ENCODE assay signal across 6 cellular contexts in genomic region chr16:66936462-66936861, GRCh38. TPM values are rescaled to one million over a fixed set of nuclear protein-coding genes. Genes with fewer than 3 reads are reported as not detected.
DNase-seq lines count a peak whose midpoint lies in the region; ATAC-seq and TF ChIP-seq lines count a peak whose summit lies in the region.

No MANE protein-coding gene starts in this region.

- intact Hi-C loops in breast epithelium (cut with DNase I; ENCODE audit: low total_unique reads) (no loop called here), natural killer cell (cut with micrococcal nuclease) (no loop called here)

- peak overlapping the region; percentile 13 for H3K4me3 Mint-ChIP-seq in natural killer cell

- no peaks in the 10 kb centered on the region for H3K9me3 ChIP-seq in breast epithelium

- no peak for TF ChIP-seq POLR2A in breast epithelium (IDR thresholded peaks at IDR 0.05)

- H3K4me3 ChIP-seq in H7 (ENCODE audit: insufficient read depth, low read depth, low read length) (no peak overlapping the region), breast epithelium (peak overlapping the region in 2 of 3 donors; percentile 89 to 99)

- peaks cover 11 to 21% of the 10 kb centered on the region in 2 donors for H3K4me1 ChIP-seq in breast epithelium

- no peak overlapping the region for H3K27ac ChIP-seq in breast epithelium

- peak; percentile 27 for DNase-seq in H7
- no peak for DNase-seq in breast epithelium (ENCODE audit: low spot score in 2 of 2)
- DNase-seq in natural killer cell, result no peak
- DNase-seq in NCI-H2107 treated with DMSO at 0.1 percent for 48 hours (lab: John Stamatoyannopoulos, UW; ENCODE audit: unreplicated experiment), result no peak

- H3K27me3 ChIP-seq in H7 (ENCODE audit: control insufficient read depth, insufficient read depth, low read length) (peaks cover 8% of the 10 kb centered on the region), breast epithelium (no peaks in the 10 kb centered on the region)

- H3K36me3 ChIP-seq in H7 (replicated peaks; ENCODE audit: control insufficient read depth, insufficient read depth, low read length), result peaks cover 14% of the 10 kb centered on the region
- peaks cover 10% of the 10 kb centered on the region for H3K36me3 ChIP-seq in breast epithelium

- H3K4me1 Mint-ChIP-seq in natural killer cell, result peaks cover 44 to 60% of the 10 kb centered on the region in 2 donors

- H3K27ac Mint-ChIP-seq in natural killer cell, result peak overlapping the region; percentile 5 to 98

- no peaks in the 10 kb centered on the region for H3K36me3 Mint-ChIP-seq in natural killer cell

- ATAC-seq in natural killer cell (no peak), HG03342 (IDR thresholded peaks at IDR 0.05; ENCODE audit: unreplicated experiment) (no peak), GM18867 (IDR thresholded peaks at IDR 0.05; ENCODE audit: unreplicated experiment) (no peak)

- no peaks in the 10 kb centered on the region for H3K27me3 Mint-ChIP-seq in natural killer cell (ENCODE audit: low read depth in 2 of 2)

- no peaks in the 10 kb centered on the region for H3K9me3 Mint-ChIP-seq in natural killer cell

- TF ChIP-seq CTCF in breast epithelium (IDR thresholded peaks at IDR 0.05), result no peak
- no peak for TF ChIP-seq CTCF in natural killer cell (IDR thresholded peaks at IDR 0.05)

RNA-seq across cellular contexts. Expression of gene CES2, which starts 1.1 kb away (rescaled TPM):
- total RNA-seq in H7 (2014; rRNA removed; shearing (Covaris generic)), result 8.3 and 13.0 TPM in 2 replicates
- 10 to 100 TPM; 25.9 to 33.1 (median 31.9) TPM for total RNA-seq in breast epithelium
- 10 to 100 TPM; 26.9 to 33.6 (median 33.1) TPM for total RNA-seq in natural killer cell

RNA-seq across cellular contexts. Expression of gene CIAO2B, which starts 2.3 kb away (rescaled TPM):
- total RNA-seq in H7 (2014; rRNA removed; shearing (Covaris generic)), result 91.1 TPM in 2 replicates
- total RNA-seq in breast epithelium, result 10 to 100 TPM; 45.7 to 77.3 (median 65.4) TPM
- 10 to 100 TPM; 57.2 to 62.8 (median 60.0) TPM for total RNA-seq in natural killer cell

RNA-seq across cellular contexts. Expression of gene RRAD, which starts 11.1 kb away (rescaled TPM):
- 0.10 TPM in 1 of 2 replicates, not detected in the other for total RNA-seq in H7 (2014; rRNA removed; shearing (Covaris generic))
- total RNA-seq in breast epithelium (10 to 100 TPM in 1 of 3 donors, 1 to 10 TPM in 2; 7.7 to 11.1 (median 8.0) TPM), natural killer cell (1 to 10 TPM; 1.8 to 4.5 (median 2.8) TPM)

RNA-seq across cellular contexts. Expression of gene CDH16, which starts 17.8 kb away (rescaled TPM):
- not detected in 2 replicates for total RNA-seq in H7 (2014; rRNA removed; shearing (Covaris generic))
- total RNA-seq in breast epithelium (not detected), natural killer cell (not detected)

RNA-seq across cellular contexts. Expression of gene CES3, which starts 24.6 kb away (rescaled TPM):
- 0.31 and 0.44 TPM in 2 replicates for total RNA-seq in H7 (2014; rRNA removed; shearing (Covaris generic))
- total RNA-seq in breast epithelium, result 1 to 10 TPM in 2 of 3 donors, under 1 TPM in 1; 0.29 to 5.9 (median 2.1) TPM
- total RNA-seq in natural killer cell, result under 1 TPM; 0.19 to 0.95 (median 0.27) TPM
